ENCODE assay signal across 2 cellular contexts in genomic region chr5:3595102-3595961, GRCh38.
TF ChIP-seq lines count a peak whose summit lies in the region.

Gene IRX1, plus strand, starts transcription at chr5:3595832. Its CDS starts 274 bp downstream, at chr5:3596106.

TF ChIP-seq in SK-N-SH, 30 proteins besides CTCF, POLR2A, EP300 and RAD21 (continued from another document):
- TF ChIP-seq, protein P1, sequence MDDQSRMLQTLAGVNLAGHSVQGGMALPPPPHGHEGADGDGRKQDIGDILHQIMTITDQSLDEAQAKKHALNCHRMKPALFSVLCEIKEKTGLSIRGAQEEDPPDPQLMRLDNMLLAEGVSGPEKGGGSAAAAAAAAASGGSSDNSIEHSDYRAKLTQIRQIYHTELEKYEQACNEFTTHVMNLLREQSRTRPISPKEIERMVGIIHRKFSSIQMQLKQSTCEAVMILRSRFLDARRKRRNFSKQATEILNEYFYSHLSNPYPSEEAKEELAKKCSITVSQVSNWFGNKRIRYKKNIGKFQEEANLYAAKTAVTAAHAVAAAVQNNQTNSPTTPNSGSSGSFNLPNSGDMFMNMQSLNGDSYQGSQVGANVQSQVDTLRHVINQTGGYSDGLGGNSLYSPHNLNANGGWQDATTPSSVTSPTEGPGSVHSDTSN (IDR thresholded peaks at IDR 0.05): no peak
- TF ChIP-seq MXI1 (IDR thresholded peaks at IDR 0.05; ENCODE audit: low read depth, low read length) (no peak), TEAD4 (IDR thresholded peaks at IDR 0.05; ENCODE audit: borderline replicate concordance, insufficient read depth) (no peak), TCF12 (IDR thresholded peaks at IDR 0.05) (no peak), FOXJ3 (CRISPR knock-in tag; IDR thresholded peaks at IDR 0.05) (no peak), FOSL2 (IDR thresholded peaks at IDR 0.05; ENCODE audit: borderline replicate concordance, low read depth) (no peak)

TF ChIP-seq in SK-N-SH treated with all-trans-retinoic acid at 6 μM for 48 hours, 23 proteins besides CTCF, POLR2A, EP300 and RAD21 (continued from another document):
- TF ChIP-seq ZNF8 (CRISPR knock-in tag; IDR thresholded peaks at IDR 0.05) (no peak), CSDC2 (CRISPR knock-in tag; IDR thresholded peaks at IDR 0.05) (no peak), ZNF70 (CRISPR knock-in tag; IDR thresholded peaks at IDR 0.05) (no peak), ZFP3 (CRISPR knock-in tag; IDR thresholded peaks at IDR 0.05) (no peak), CSRNP3 (CRISPR knock-in tag; IDR thresholded peaks at IDR 0.05) (no peak)
